ENCODE assay signal across 20 cellular contexts in genomic region chr10:31932838-31933237, GRCh38.
"Had no signal": no experiment of that assay in that cellular context is flagged by ENCODE, and none has a peak within 500 bp of the region (broad histone marks: within the 10 kb centered on the region; RNA-seq: fewer than 3 reads in every experiment).

No MANE protein-coding gene starts in this region.

- H3K9me3 ChIP-seq: heart right ventricle, right lobe of liver, thoracic aorta, uterus had no signal

- H3K27me3 ChIP-seq: brain microvascular endothelial cell, heart right ventricle, right lobe of liver, uterus had no signal

- FAIRE-seq: astrocyte, endothelial cell of umbilical vein had no signal

- DNase-seq: activated CD4-positive, alpha-beta memory T cell treated with anti-CD3 and anti-CD28 coated beads for 36 hours; activated CD4-positive, alpha-beta T cell treated with anti-CD3 and anti-CD28 coated beads for 4 hours; activated CD8-positive, alpha-beta memory T cell treated with anti-CD3 and anti-CD28 coated beads, Interleukin-2, amount 50 U/mL, for 48 hours; activated gamma-delta T cell; activated naive CD4-positive, alpha-beta T cell treated with anti-CD3 and anti-CD28 coated beads, Interleukin-2, amount 10 ng/mL, durations not matched to agents 7 days and 5 days; activated T-cell treated with anti-CD3 and anti-CD28 coated beads, Interleukin-2, amount 50 U/mL, for 24 hours; amniotic stem cell; brain microvascular endothelial cell; caudate nucleus; foreskin melanocyte; heart right ventricle; left ventricle myocardium superior; right lobe of liver; stimulated activated CD4-positive, alpha-beta T cell treated with anti-CD3 and anti-CD28 coated beads, Interleukin-4, amount 100 ng/mL, for 1 hour; trophoblast cell; uterus had no signal

- H3K36me3 ChIP-seq: brain microvascular endothelial cell, heart right ventricle, right lobe of liver, thoracic aorta, uterus had no signal

- H3K4me1 ChIP-seq: uterus had no signal

- ATAC-seq: esophagus mucosa, heart right ventricle, left ventricle myocardium superior, right lobe of liver had no signal

- H3K4me3 ChIP-seq: heart right ventricle, right lobe of liver, thoracic aorta, uterus had no signal
